In genomic region chr11:72831521-72832300, GRCh38 we compare ENCODE assay signal across 8 cellular contexts. TPM values are rescaled to one million over a fixed set of nuclear protein-coding genes. Genes with fewer than 3 reads are reported as not detected.
A peak's percentile ranks its signal among the peaks of the same experiment; 100 is the strongest.
DNase-seq lines count a peak whose midpoint lies in the region; ATAC-seq and TF ChIP-seq lines count a peak whose summit lies in the region.

No MANE protein-coding gene starts in this region.

- H3K27me3 ChIP-seq in brain microvascular endothelial cell (replicated peaks) (no peaks in the 10 kb centered on the region), smooth muscle cell (ENCODE audit: low read depth) (no peaks in the 10 kb centered on the region)

- H2AFZ ChIP-seq in smooth muscle cell (ENCODE audit: low read depth): no peak overlapping the region

- H4K20me1 ChIP-seq in smooth muscle cell (ENCODE audit: low read depth): no peaks in the 10 kb centered on the region

- no peak overlapping the region for H3K4me3 Mint-ChIP-seq in T-helper 1 cell treated with Interleukin-12 subunit alpha and Interleukin-12 subunit beta and Interleukin-4 antibody, amounts not matched to agents 30 μg/mL and 1 μg/mL, for 36 hours

- WGBS in smooth muscle cell (ENCODE audit: low lambda C conversion rate): 50% methylated on average over 13 of the region's 13 CpGs

- no peaks in the 10 kb centered on the region for H3K27me3 Mint-ChIP-seq in T-helper 1 cell treated with Interleukin-12 subunit alpha and Interleukin-12 subunit beta and Interleukin-4 antibody, amounts not matched to agents 30 μg/mL and 1 μg/mL, for 36 hours (ENCODE audit: low read depth)

- no peaks in the 10 kb centered on the region for H3K9me3 Mint-ChIP-seq in T-helper 1 cell treated with Interleukin-12 subunit alpha and Interleukin-12 subunit beta and Interleukin-4 antibody, amounts not matched to agents 30 μg/mL and 1 μg/mL, for 36 hours

- H3K9me3 ChIP-seq in smooth muscle cell (replicated peaks; ENCODE audit: low read depth): no peaks in the 10 kb centered on the region

- H3K36me3 ChIP-seq in brain microvascular endothelial cell (replicated peaks) (no peaks in the 10 kb centered on the region), smooth muscle cell (ENCODE audit: low read depth) (no peaks in the 10 kb centered on the region)

- H3K27ac ChIP-seq in brain microvascular endothelial cell: no peak overlapping the region
- no peak overlapping the region for H3K27ac ChIP-seq in smooth muscle cell (ENCODE audit: low read depth)

- TF ChIP-seq CTCF in brain microvascular endothelial cell (IDR thresholded peaks at IDR 0.05; ENCODE audit: low read depth, low read length, missing control alignments): peak; percentile 99
- peak; percentile 94 for TF ChIP-seq CTCF in smooth muscle cell (IDR thresholded peaks at IDR 0.05; ENCODE audit: borderline replicate concordance, insufficient read depth, poor library complexity, severe bottlenecking)

- peaks cover 4% of the 10 kb centered on the region for H3K4me1 ChIP-seq in smooth muscle cell (ENCODE audit: low read depth)

- no peak overlapping the region for H3K4me3 ChIP-seq in brain microvascular endothelial cell (ENCODE audit: low read depth, low read length)
- no peak overlapping the region for H3K4me3 ChIP-seq in smooth muscle cell

- no peak for ATAC-seq in GM18519 (IDR thresholded peaks at IDR 0.05; ENCODE audit: low FRiP score, unreplicated experiment)

- peaks cover 39% of the 10 kb centered on the region for H3K36me3 Mint-ChIP-seq in T-helper 1 cell treated with Interleukin-12 subunit alpha and Interleukin-12 subunit beta and Interleukin-4 antibody, amounts not matched to agents 30 μg/mL and 1 μg/mL, for 36 hours (ENCODE audit: low read depth)

- no peaks in the 10 kb centered on the region for H3K79me2 ChIP-seq in smooth muscle cell (ENCODE audit: low read depth)

- DNase-seq in activated gamma-delta T cell treated with Interleukin-2 at 50 U/mL for 16 hours (peak; percentile 48), activated gamma-delta T cell (lab: John Stamatoyannopoulos, UW) (no peak), NCI-H1694 (lab: John Stamatoyannopoulos, UW) (peak; percentile 70), brain microvascular endothelial cell (peak; percentile 63), iPS-NIHi11 (ENCODE audit: low spot score) (peak; percentile 81), smooth muscle cell (lab: John Stamatoyannopoulos, UW; ENCODE audit: unreplicated experiment) (peak; percentile 36)

- H3K4me2 ChIP-seq in smooth muscle cell: no peak overlapping the region

- no peak overlapping the region for H3K9ac ChIP-seq in smooth muscle cell (ENCODE audit: low read depth)

- peaks cover 33% of the 10 kb centered on the region for H3K4me1 Mint-ChIP-seq in T-helper 1 cell treated with Interleukin-12 subunit alpha and Interleukin-12 subunit beta and Interleukin-4 antibody, amounts not matched to agents 30 μg/mL and 1 μg/mL, for 36 hours (ENCODE audit: low read depth)

- in situ Hi-C loops in brain microvascular endothelial cell (cut with HindIII; ENCODE audit: low pct_ligation_motif_present, low sequenced_read_pairs): loop anchor here (25.0 kb wide), 1 partner anchor 356 kb away; no protein-coding TSS in a partner anchor

- H3K27ac Mint-ChIP-seq in T-helper 1 cell treated with Interleukin-12 subunit alpha and Interleukin-12 subunit beta and Interleukin-4 antibody, amounts not matched to agents 30 μg/mL and 1 μg/mL, for 36 hours: peak overlapping the region; percentile 29

- H3F3A ChIP-seq in smooth muscle cell (ENCODE audit: low read depth): peaks cover 6% of the 10 kb centered on the region

RNA-seq across cellular contexts. Expression of gene ATG16L2, which starts 17.5 kb away (rescaled TPM):
- total RNA-seq in smooth muscle cell: 3.1 and 9.3 TPM in 2 replicates
- polyA plus RNA-seq in smooth muscle cell: 7.4 and 16.1 TPM in 2 replicates

RNA-seq across cellular contexts. Expression of gene STARD10, which starts 37.9 kb away (rescaled TPM):
- total RNA-seq in smooth muscle cell: 87.7 and 113 TPM in 2 replicates
- 130 and 249 TPM in 2 replicates for polyA plus RNA-seq in smooth muscle cell
